Comparison of ENCODE assay signal across 11 cellular contexts in the genomic region with DNA sequence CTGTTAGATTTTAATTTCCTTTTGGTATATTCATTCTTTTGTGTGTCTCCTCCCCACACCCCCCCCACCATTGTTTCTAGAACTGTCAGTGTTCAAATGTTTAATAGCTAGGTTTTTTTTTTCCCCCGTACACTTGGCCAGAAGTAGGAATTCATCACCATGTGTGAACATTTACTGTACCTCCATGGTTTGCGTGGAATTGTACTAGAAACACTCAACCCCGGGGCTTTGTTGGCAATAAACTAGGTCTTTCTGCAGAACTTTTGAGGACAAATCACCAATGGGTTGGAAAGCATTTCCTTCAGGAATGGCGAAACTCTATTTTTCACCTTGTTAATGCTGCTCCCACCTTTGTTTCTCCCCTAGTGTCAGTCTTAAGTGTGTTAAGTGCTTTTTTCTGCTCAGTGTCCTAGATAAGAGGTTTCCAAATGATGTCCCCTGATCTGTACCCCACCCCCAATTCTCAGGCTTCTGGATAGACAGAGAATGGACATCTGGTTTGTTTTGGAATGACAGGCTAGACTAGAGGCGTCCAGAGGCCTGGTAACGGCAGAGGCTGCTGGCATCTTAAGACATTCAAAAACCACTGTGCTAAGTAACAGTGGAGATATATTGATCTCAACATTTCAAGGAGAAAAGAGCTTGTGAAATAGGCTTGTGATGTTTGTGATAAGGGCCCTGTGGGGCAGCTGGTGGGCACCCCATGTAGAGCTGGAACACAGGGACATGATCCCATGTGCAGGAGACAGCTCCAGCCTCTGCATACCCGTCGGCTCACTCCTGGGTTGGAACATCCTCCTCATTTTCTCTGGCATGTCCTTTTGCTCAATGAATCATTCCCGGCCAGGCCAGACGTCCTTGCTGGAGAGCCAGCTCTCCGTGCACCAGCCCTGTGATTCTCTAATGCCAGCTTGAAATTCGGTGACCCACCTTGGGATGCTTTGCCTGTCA.
DNase-seq lines count a peak whose midpoint lies in the region; ATAC-seq, FAIRE-seq and TF ChIP-seq lines count a peak whose summit lies in the region.
"Had no signal": no experiment of that assay in that cellular context is flagged by ENCODE, and none has a peak within 500 bp of the region (broad histone marks: within the 10 kb centered on the region; RNA-seq: fewer than 3 reads in every experiment).

No MANE protein-coding gene starts in this region.

- no peak overlapping the region for H2BK15ac ChIP-seq in mesendoderm (replicated peaks; ENCODE audit: low read depth)

- no peak for TF ChIP-seq POLR2A in A549 (IDR thresholded peaks at IDR 0.05; ENCODE audit: low read length)
- TF ChIP-seq POLR2A in testis (IDR thresholded peaks at IDR 0.05): no peak

- no peak overlapping the region for H4K5ac ChIP-seq in mesendoderm (ENCODE audit: low read length)

- peaks cover 100% of the 10 kb centered on the region for H3K4me1 ChIP-seq in A549
- peaks cover 8% of the 10 kb centered on the region for H3K4me1 ChIP-seq in mesendoderm (ENCODE audit: control insufficient read depth, low read depth, low read length)
- peaks cover 38% of the 10 kb centered on the region for H3K4me1 ChIP-seq in testis
- peaks cover 35 to 40% of the 10 kb centered on the region in 2 donors for H3K4me1 ChIP-seq in kidney (ENCODE audit: control insufficient read depth in 1 of 2, insufficient read depth in 1 of 2, low read depth in 1 of 2, low read length in 2 of 2)

- H3K79me2 ChIP-seq in mesendoderm (ENCODE audit: control insufficient read depth, insufficient read depth, low read length): peaks cover 2% of the 10 kb centered on the region

- H3K4ac ChIP-seq in mesendoderm (ENCODE audit: low read depth, low read length): no peak overlapping the region

- peak overlapping the region; percentile 80 for H3K4me2 ChIP-seq in A549
- no peak overlapping the region for H3K4me2 ChIP-seq in mesendoderm (ENCODE audit: low read length)

- H3K56ac ChIP-seq in mesendoderm (ENCODE audit: low read length): peak overlapping the region; percentile 17

- no peak for TF ChIP-seq EP300 in A549 (IDR thresholded peaks at IDR 0.05)

- 26% methylated on average over 12 of the region's 12 CpGs for WGBS in A549 (ENCODE audit: missing lambda C conversion rate)
- WGBS in mesendoderm (ENCODE audit: extremely low coverage, insufficient coverage, low lambda C conversion rate): no CpG with 5 or more reads among the region's 12 CpGs
- WGBS in testis, 2 donors: 59 to 73% methylated on average over 12 of the region's 12 CpGs

- no peak overlapping the region for H3K4me3 ChIP-seq in A549
- no peak overlapping the region for H3K4me3 ChIP-seq in choroid plexus epithelial cell (ENCODE audit: low read depth, low read length)
- no peak overlapping the region for H3K4me3 ChIP-seq in mesendoderm (ENCODE audit: low read length)
- no peak overlapping the region for H3K4me3 ChIP-seq in testis
- no peak overlapping the region for H3K4me3 ChIP-seq in kidney (ENCODE audit: low read length in 2 of 2)
- H3K4me3 ChIP-seq: GM12878 had no signal

- POLR2A ChIA-PET in A549 (lab: Yijun Ruan, JAX): interaction anchor here (0.8 to 1.2 kb wide), 3 partner anchors 17 to 52 kb away, joined by 3 read pairs; no protein-coding TSS in a partner anchor

- no peak overlapping the region for H2AK5ac ChIP-seq in mesendoderm (ENCODE audit: low read length)

- no peak overlapping the region for H4K8ac ChIP-seq in mesendoderm (ENCODE audit: low read depth, low read length)

- no peak overlapping the region for H3K18ac ChIP-seq in mesendoderm (ENCODE audit: low read length)

- no peak overlapping the region for H2BK120ac ChIP-seq in mesendoderm (ENCODE audit: low read depth, low read length)

- DNase-seq in A549 (ENCODE audit: low read depth in 1 of 2, low spot score in 1 of 2) (peak in 1 of 2 experiments; percentile 71), LHCN-M2 (ENCODE audit: low read depth) (peak; percentile 80), choroid plexus epithelial cell (ENCODE audit: low read depth) (peak; percentile 80), mesendoderm (no peak), testis (no peak), SKM-1 treated with dmso at 0.1 percent for 144 hours (lab: John Stamatoyannopoulos, UW; ENCODE audit: unreplicated experiment) (no peak), kidney (no peak)
- DNase-seq: erythroblast had no signal

- ATAC-seq in A549: peak; percentile 35 to 45
- ATAC-seq in GM21529 (IDR thresholded peaks at IDR 0.05; ENCODE audit: unreplicated experiment): no peak
- ATAC-seq: GM12878 had no signal

- no peak overlapping the region for H2BK5ac ChIP-seq in mesendoderm (ENCODE audit: low read length)

- H3K36me3 ChIP-seq in mesendoderm (ENCODE audit: control insufficient read depth, insufficient read depth, low read length) (no peaks in the 10 kb centered on the region), testis (ENCODE audit: low read depth, missing control alignments) (no peaks in the 10 kb centered on the region), kidney (ENCODE audit: control insufficient read depth in 1 of 2, insufficient read depth in 2 of 2, low read length in 2 of 2) (no peaks in the 10 kb centered on the region)

- FAIRE-seq in A549 (lab: Jason Lieb, UNC) (no peak), kidney (lab: Jason Lieb, UNC) (no peak)
- FAIRE-seq: GM12878 had no signal

- no peak for TF ChIP-seq CTCF in A549 (IDR thresholded peaks at IDR 0.05)
- no peak for TF ChIP-seq CTCF in choroid plexus epithelial cell (conservative IDR thresholded peaks at IDR 0.05; ENCODE audit: low read depth, low read length)
- TF ChIP-seq CTCF in testis (IDR thresholded peaks at IDR 0.05): no peak
- no peak for TF ChIP-seq CTCF in kidney (IDR thresholded peaks at IDR 0.05; ENCODE audit: borderline replicate concordance, extremely low read depth, insufficient read depth)

- H3K9ac ChIP-seq in mesendoderm (ENCODE audit: low read length) (no peak overlapping the region), kidney (ENCODE audit: low read length in 2 of 2) (no peak overlapping the region)

- TF ChIP-seq RAD21 in A549 (conservative IDR thresholded peaks at IDR 0.05 in 1 of 2, IDR thresholded peaks at IDR 0.05 in 1 of 2): no peak

- no peak overlapping the region for H3K23ac ChIP-seq in mesendoderm (ENCODE audit: low read length)

- intact Hi-C loops in testis (cut with DNase I; ENCODE audit: low total_unique reads): no loop called here
- intact Hi-C loops in kidney (cut with DNase I): no loop called here

- CTCF ChIA-PET in A549 (lab: Yijun Ruan, JAX): interaction anchor here (0.7 to 4.6 kb wide), 15 partner anchors 8 to 196 kb away, joined by 3 to 22 read pairs (median 4); a partner anchor contains a TSS

- no peaks in the 10 kb centered on the region for H3K9me3 ChIP-seq in A549
- no peaks in the 10 kb centered on the region for H3K9me3 ChIP-seq in testis
- no peaks in the 10 kb centered on the region for H3K9me3 ChIP-seq in kidney (ENCODE audit: control insufficient read depth in 1 of 2, low read length in 2 of 2)

- no peaks in the 10 kb centered on the region for H3K27me3 ChIP-seq in mesendoderm (ENCODE audit: insufficient read depth, low read length, poor library complexity)
- no peaks in the 10 kb centered on the region for H3K27me3 ChIP-seq in testis

- H3K79me1 ChIP-seq in mesendoderm (ENCODE audit: low read length): peaks cover 5% of the 10 kb centered on the region

- H3K27ac ChIP-seq in A549 (peak overlapping the region; percentile 92), mesendoderm (ENCODE audit: low read depth, low read length) (no peak overlapping the region), testis (no peak overlapping the region), kidney (ENCODE audit: low read depth in 2 of 2, low read length in 2 of 2) (no peak overlapping the region)
- H3K27ac ChIP-seq: HL-60 had no signal

TF ChIP-seq in A549, 52 proteins besides CTCF, POLR2A, EP300 and RAD21:
- no peak for TF ChIP-seq MYC (IDR thresholded peaks at IDR 0.05; ENCODE audit: borderline replicate concordance, low read length)
- TF ChIP-seq FOSL2 (IDR thresholded peaks at IDR 0.05): no peak
- peak; percentile 57 for TF ChIP-seq FOSL2 (CRISPR knock-in tag; IDR thresholded peaks at IDR 0.05)
- TF ChIP-seq, protein P1, sequence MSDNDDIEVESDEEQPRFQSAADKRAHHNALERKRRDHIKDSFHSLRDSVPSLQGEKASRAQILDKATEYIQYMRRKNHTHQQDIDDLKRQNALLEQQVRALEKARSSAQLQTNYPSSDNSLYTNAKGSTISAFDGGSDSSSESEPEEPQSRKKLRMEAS (IDR thresholded peaks at IDR 0.05): peak; percentile 66; the same call in 1 of the 2 replicates
- TF ChIP-seq, protein P2, sequence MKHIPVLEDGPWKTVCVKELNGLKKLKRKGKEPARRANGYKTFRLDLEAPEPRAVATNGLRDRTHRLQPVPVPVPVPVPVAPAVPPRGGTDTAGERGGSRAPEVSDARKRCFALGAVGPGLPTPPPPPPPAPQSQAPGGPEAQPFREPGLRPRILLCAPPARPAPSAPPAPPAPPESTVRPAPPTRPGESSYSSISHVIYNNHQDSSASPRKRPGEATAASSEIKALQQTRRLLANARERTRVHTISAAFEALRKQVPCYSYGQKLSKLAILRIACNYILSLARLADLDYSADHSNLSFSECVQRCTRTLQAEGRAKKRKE (CRISPR knock-in tag; IDR thresholded peaks at IDR 0.05; ENCODE audit: low read depth): peak; percentile 61; the same call in 1 of the 2 replicates
- TF ChIP-seq GATA3 (IDR thresholded peaks at IDR 0.05; ENCODE audit: borderline replicate concordance): no peak; the same call in 1 of the 2 replicates
- TF ChIP-seq HOXB13 (CRISPR knock-in tag; IDR thresholded peaks at IDR 0.05; ENCODE audit: low read depth): no peak

Comparison
In these comparisons a context has a peak if more than half of its experiments do, and no peak if none do; other contexts are left out.
1. DNase-seq: peak in LHCN-M2 (single experiment) and choroid plexus epithelial cell (single experiment); none in mesendoderm (single experiment), testis (single experiment), SKM-1 treated with dmso at 0.1 percent for 144 hours (single experiment) and kidney (single experiment).
2. H3K27ac ChIP-seq: peak in A549 (2 of 2); none in mesendoderm (single experiment), testis (0 of 2) and kidney (0 of 2).